In genomic region chr1:154607748-154608521, GRCh38 we compare ENCODE assay signal across 8 cellular contexts. TPM values are rescaled to one million over a fixed set of nuclear protein-coding genes. Genes with fewer than 3 reads are reported as not detected.
DNase-seq lines count a peak whose midpoint lies in the region; ATAC-seq and TF ChIP-seq lines count a peak whose summit lies in the region.

A gene with protein sequence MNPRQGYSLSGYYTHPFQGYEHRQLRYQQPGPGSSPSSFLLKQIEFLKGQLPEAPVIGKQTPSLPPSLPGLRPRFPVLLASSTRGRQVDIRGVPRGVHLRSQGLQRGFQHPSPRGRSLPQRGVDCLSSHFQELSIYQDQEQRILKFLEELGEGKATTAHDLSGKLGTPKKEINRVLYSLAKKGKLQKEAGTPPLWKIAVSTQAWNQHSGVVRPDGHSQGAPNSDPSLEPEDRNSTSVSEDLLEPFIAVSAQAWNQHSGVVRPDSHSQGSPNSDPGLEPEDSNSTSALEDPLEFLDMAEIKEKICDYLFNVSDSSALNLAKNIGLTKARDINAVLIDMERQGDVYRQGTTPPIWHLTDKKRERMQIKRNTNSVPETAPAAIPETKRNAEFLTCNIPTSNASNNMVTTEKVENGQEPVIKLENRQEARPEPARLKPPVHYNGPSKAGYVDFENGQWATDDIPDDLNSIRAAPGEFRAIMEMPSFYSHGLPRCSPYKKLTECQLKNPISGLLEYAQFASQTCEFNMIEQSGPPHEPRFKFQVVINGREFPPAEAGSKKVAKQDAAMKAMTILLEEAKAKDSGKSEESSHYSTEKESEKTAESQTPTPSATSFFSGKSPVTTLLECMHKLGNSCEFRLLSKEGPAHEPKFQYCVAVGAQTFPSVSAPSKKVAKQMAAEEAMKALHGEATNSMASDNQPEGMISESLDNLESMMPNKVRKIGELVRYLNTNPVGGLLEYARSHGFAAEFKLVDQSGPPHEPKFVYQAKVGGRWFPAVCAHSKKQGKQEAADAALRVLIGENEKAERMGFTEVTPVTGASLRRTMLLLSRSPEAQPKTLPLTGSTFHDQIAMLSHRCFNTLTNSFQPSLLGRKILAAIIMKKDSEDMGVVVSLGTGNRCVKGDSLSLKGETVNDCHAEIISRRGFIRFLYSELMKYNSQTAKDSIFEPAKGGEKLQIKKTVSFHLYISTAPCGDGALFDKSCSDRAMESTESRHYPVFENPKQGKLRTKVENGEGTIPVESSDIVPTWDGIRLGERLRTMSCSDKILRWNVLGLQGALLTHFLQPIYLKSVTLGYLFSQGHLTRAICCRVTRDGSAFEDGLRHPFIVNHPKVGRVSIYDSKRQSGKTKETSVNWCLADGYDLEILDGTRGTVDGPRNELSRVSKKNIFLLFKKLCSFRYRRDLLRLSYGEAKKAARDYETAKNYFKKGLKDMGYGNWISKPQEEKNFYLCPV (minus strand): TSS chr1:154608186. CDS start chr1:154608006, 180 bp downstream.

- H4K8ac ChIP-seq in neuronal stem cell (ENCODE audit: low read depth, low read length), result no peak within 1 kb of the TSS

- H4K20me1 ChIP-seq in DND-41 (ENCODE audit: insufficient read depth, low read length) (peaks cover 46% of the 10 kb centered on the region), GM23248 (ENCODE audit: insufficient read depth) (peaks cover 15% of the 10 kb centered on the region; the same call in 1 of the 2 replicates)

- H3K9me2 ChIP-seq in GM23248 (ENCODE audit: insufficient read depth), result no peaks in the 10 kb centered on the region

- no peak within 1 kb of the TSS for H2BK120ac ChIP-seq in neuronal stem cell (ENCODE audit: low read depth, low read length)

- H3K9me3 ChIP-seq in DND-41 (ENCODE audit: insufficient read depth, low read length, severe bottlenecking) (no peaks in the 10 kb centered on the region), GM23248 (ENCODE audit: low read depth) (no peaks in the 10 kb centered on the region), SJCRH30 (replicated peaks) (no peaks in the 10 kb centered on the region), neuronal stem cell (replicated peaks in 1 of 2; ENCODE audit: control insufficient read depth in 2 of 2, insufficient read depth in 1 of 2, low read depth in 1 of 2, low read length in 2 of 2) (no peaks in the 10 kb centered on the region), subcutaneous abdominal adipose tissue (ENCODE audit: control insufficient read depth in 5 of 5, low read length in 5 of 5) (no peaks in the 10 kb centered on the region)

- peaks cover 9% of the 10 kb centered on the region for H3K79me1 ChIP-seq in neuronal stem cell (ENCODE audit: low read depth, low read length)

- H3K36me3 ChIP-seq in DND-41 (ENCODE audit: insufficient read depth, low read length) (peaks cover 32% of the 10 kb centered on the region), GM23248 (ENCODE audit: low read depth) (no peaks in the 10 kb centered on the region), SJCRH30 (peaks cover 6% of the 10 kb centered on the region), neuronal stem cell (replicated peaks in 1 of 2; ENCODE audit: control insufficient read depth in 2 of 2, insufficient read depth in 2 of 2, low read length in 2 of 2) (peaks cover 3 to 25% of the 10 kb centered on the region in 2 donors), subcutaneous abdominal adipose tissue (ENCODE audit: control insufficient read depth in 5 of 5, insufficient read depth in 5 of 5, low read length in 5 of 5) (peaks cover 0 to 7% (median 0%) of the 10 kb centered on the region in 5 donors)

- H3K4me2 ChIP-seq in DND-41 (ENCODE audit: insufficient read depth, low read length) (peak within 1 kb of the TSS; percentile 96), GM23248 (ENCODE audit: unreplicated experiment) (peak within 1 kb of the TSS; percentile 91), neuronal stem cell (ENCODE audit: insufficient read depth, low read length, poor library complexity, severe bottlenecking) (peak within 1 kb of the TSS; percentile 77)

- no peaks in the 10 kb centered on the region for H3K27me3 ChIP-seq in DND-41 (ENCODE audit: insufficient read depth, low read length, poor library complexity)
- H3K27me3 ChIP-seq in GM23248 (replicated peaks; ENCODE audit: insufficient read depth), result no peaks in the 10 kb centered on the region
- H3K27me3 ChIP-seq in SJCRH30, result no peaks in the 10 kb centered on the region
- H3K27me3 ChIP-seq in foreskin keratinocyte, result no peaks in the 10 kb centered on the region
- H3K27me3 ChIP-seq in neuronal stem cell (ENCODE audit: control insufficient read depth in 3 of 3, insufficient read depth in 3 of 3, low read depth in 1 of 3, low read length in 3 of 3), result no peaks in the 10 kb centered on the region
- no peaks in the 10 kb centered on the region for H3K27me3 ChIP-seq in subcutaneous abdominal adipose tissue (ENCODE audit: control insufficient read depth in 5 of 5, insufficient read depth in 4 of 5, low read length in 5 of 5)

- WGBS in GM23248 (ENCODE audit: low coverage in 1 of 2, low lambda C conversion rate in 2 of 2, missing lambda C conversion rate in 2 of 2), 2 experiments, result 0 to 1% methylated on average over 60 to 61 of the region's 61 CpGs
- WGBS in neuronal stem cell (ENCODE audit: extremely low coverage in 2 of 2, insufficient read length in 2 of 2, insufficient replicate concordance in 1 of 2), 2 donors, result no CpG with 5 or more reads among the region's 61 CpGs

- H3K4me3 ChIP-seq in DND-41 (ENCODE audit: low read depth in 1 of 2, low read length in 2 of 2) (peak within 1 kb of the TSS; percentile 91 to 98), GM23248 (peak within 1 kb of the TSS; percentile 89), SJCRH30 (peak within 1 kb of the TSS; percentile 99), neuronal stem cell (ENCODE audit: low read length in 2 of 2) (peak within 1 kb of the TSS; percentile 88 to 94), subcutaneous abdominal adipose tissue (ENCODE audit: low read depth in 1 of 5, low read length in 5 of 5) (peak within 1 kb of the TSS; percentile 95 to 98 (median 96))

- H3F3A ChIP-seq in GM23248 (ENCODE audit: insufficient read depth), result peaks cover 45% of the 10 kb centered on the region

- H3K23ac ChIP-seq in neuronal stem cell (ENCODE audit: low read depth, low read length, poor library complexity), result peak within 1 kb of the TSS; percentile 45

- no peak within 1 kb of the TSS for H2BK12ac ChIP-seq in neuronal stem cell (ENCODE audit: low read length)

- peaks cover 96% of the 10 kb centered on the region for H3K79me2 ChIP-seq in DND-41 (ENCODE audit: insufficient read depth, low read length)
- H3K79me2 ChIP-seq in GM23248 (ENCODE audit: insufficient read depth), result peaks cover 89% of the 10 kb centered on the region

- H3K4me1 ChIP-seq in DND-41 (ENCODE audit: insufficient read depth, low read length) (peaks cover 46% of the 10 kb centered on the region), GM23248 (ENCODE audit: insufficient read depth) (peaks cover 18% of the 10 kb centered on the region), SJCRH30 (peaks cover 16% of the 10 kb centered on the region), foreskin keratinocyte (peaks cover 16% of the 10 kb centered on the region), neuronal stem cell (ENCODE audit: control insufficient read depth in 2 of 2, insufficient read depth in 1 of 2, low read depth in 1 of 2, low read length in 2 of 2) (peaks cover 15 to 19% of the 10 kb centered on the region in 2 donors), subcutaneous abdominal adipose tissue (ENCODE audit: control insufficient read depth in 5 of 5, insufficient read depth in 5 of 5, low read length in 5 of 5) (peaks cover 6 to 53% (median 25%) of the 10 kb centered on the region in 5 donors)

- TF ChIP-seq CTCF in DND-41 (IDR thresholded peaks at IDR 0.05; ENCODE audit: borderline replicate concordance, extremely low read depth, low read length, poor library complexity, severe bottlenecking) (no peak), foreskin keratinocyte (conservative IDR thresholded peaks at IDR 0.05) (no peak)

- DNase-seq in DND-41 (peak; percentile 93), GM23248 (peak; percentile 99), LHCN-M2 (ENCODE audit: low read depth) (peak; percentile 96), SJCRH30 (peak; percentile 84 to 85), activated gamma-delta T cell treated with Interleukin-2 at 50 U/mL for 16 hours (peak; percentile 85), foreskin keratinocyte (peak; percentile 88 to 93), neuronal stem cell (ENCODE audit: low spot score) (peak; percentile 62)

- no peak within 1 kb of the TSS for H2AK5ac ChIP-seq in neuronal stem cell (ENCODE audit: low read depth, low read length)

- ATAC-seq in DND-41 (ENCODE audit: insufficient read depth, low read depth) (peak; percentile 82), foreskin keratinocyte (peak; percentile 71)

- in situ Hi-C loops in GM23248 (cut with MboI), result no loop called here

- H3K9ac ChIP-seq in DND-41 (ENCODE audit: low read depth, low read length) (peak within 1 kb of the TSS; percentile 85), GM23248 (peak within 1 kb of the TSS; percentile 94), neuronal stem cell (ENCODE audit: low read depth, low read length, poor library complexity) (peak within 1 kb of the TSS; percentile 96), subcutaneous abdominal adipose tissue (ENCODE audit: low read length in 5 of 5) (peak within 1 kb of the TSS; percentile 81 to 98 (median 95))

- peak within 1 kb of the TSS; percentile 97 for H3K18ac ChIP-seq in neuronal stem cell (ENCODE audit: low read length)

- no peak within 1 kb of the TSS for H2BK5ac ChIP-seq in neuronal stem cell (ENCODE audit: low read length)

- H4K91ac ChIP-seq in neuronal stem cell (ENCODE audit: low read depth, low read length, poor library complexity), result peak within 1 kb of the TSS; percentile 93

- peak within 1 kb of the TSS; percentile 92 for H2AFZ ChIP-seq in DND-41 (ENCODE audit: low read depth, low read length)
- peak within 1 kb of the TSS; percentile 67 for H2AFZ ChIP-seq in GM23248
- peak within 1 kb of the TSS; percentile 85 for H2AFZ ChIP-seq in neuronal stem cell (ENCODE audit: low read length)

- H2BK15ac ChIP-seq in neuronal stem cell (ENCODE audit: low read length), result peak within 1 kb of the TSS; percentile 88

- H3K4ac ChIP-seq in neuronal stem cell (ENCODE audit: low read length), result peak within 1 kb of the TSS; percentile 19

- H3K27ac ChIP-seq in DND-41 (ENCODE audit: low read length) (peak within 1 kb of the TSS; percentile 90), GM23248 (peak within 1 kb of the TSS; percentile 96), SJCRH30 (peak within 1 kb of the TSS; percentile 93), foreskin keratinocyte (peak within 1 kb of the TSS; percentile 99), neuronal stem cell (replicated peaks; ENCODE audit: low read length) (peak within 1 kb of the TSS; percentile 77), subcutaneous abdominal adipose tissue (ENCODE audit: low read depth, low read length) (peak within 1 kb of the TSS; percentile 98)

- H3K14ac ChIP-seq in neuronal stem cell (ENCODE audit: low read length), result peak within 1 kb of the TSS; percentile 98

RNA-seq across cellular contexts. Expression of the gene that starts here (rescaled TPM):
- total RNA-seq in GM23248 (2014; rRNA removed; shearing (Covaris generic)), result 71.3 and 84.6 TPM in 2 replicates
- polyA plus RNA-seq in GM23248 (2016; fragmentation: Nextera tagmentation; extraction: Ambion mirVana) (61.2 and 61.3 TPM in 2 replicates), foreskin keratinocyte (46.0 and 49.4 TPM in 2 replicates)
- total RNA-seq in LHCN-M2 (2014; rRNA removed) (77.1 and 99.0 TPM in 2 replicates), foreskin keratinocyte (154 and 166 TPM in 2 replicates)
- polyA plus RNA-seq in LHCN-M2 (2012), result 44.4 TPM
- total RNA-seq in SJCRH30 (2014; rRNA removed; shearing (Covaris generic)), result 102 and 104 TPM in 2 replicates
- 63.7 TPM for polyA plus RNA-seq in neuronal stem cell (2013, experiment 1 of 2)
- 66.8 TPM for polyA plus RNA-seq in neuronal stem cell (2013, experiment 2 of 2)

Comparison
In these comparisons a context has a peak if more than half of its experiments do, and no peak if none do; other contexts are left out.
1. Peak in every context shown above with its lines: DNase-seq, ATAC-seq, H3K4me3 ChIP-seq and H3K27ac ChIP-seq.